1 cellular context compared by ENCODE assay signal in genomic region chr5:141359790-141360426, GRCh38.
A peak's percentile ranks its signal among the peaks of the same experiment; 100 is the strongest.
TF ChIP-seq lines count a peak whose summit lies in the region.

Gene PCDHGB2 (plus strand): TSS chr5:141359994. CDS start chr5:141360136, 142 bp downstream.

TF ChIP-seq in K562, 482 proteins besides CTCF, POLR2A, EP300 and RAD21:
- 0 out of 2 replicates have a peak, but pooled peaks have one; percentile 18 for TF ChIP-seq ZBTB40 (IDR thresholded peaks at IDR 0.05)
- no peak for TF ChIP-seq ZBTB40 (CRISPR knock-in tag; IDR thresholded peaks at IDR 0.05)
- no peak for TF ChIP-seq KLF16 (IDR thresholded peaks at IDR 0.05)
- 0 out of 4 replicates have a peak, but pooled peaks of 1 of the 2 experiments have one; percentile 16 for TF ChIP-seq MAZ (CRISPR knock-in tag; conservative IDR thresholded peaks at IDR 0.05 in 1 of 2, IDR thresholded peaks at IDR 0.05 in 1 of 2)
- TF ChIP-seq SMC3 (conservative IDR thresholded peaks at IDR 0.05; ENCODE audit: insufficient read depth, low read depth, low read length) = 0 out of 2 replicates have a peak, but pooled peaks have one; percentile 4
- 0 out of 2 replicates have a peak, but pooled peaks have one; percentile 18 for TF ChIP-seq EHMT2 (IDR thresholded peaks at IDR 0.05)
